18 cellular contexts compared by ENCODE assay signal in genomic region chr3:63167113-63167512, GRCh38.
DNase-seq lines count a peak whose midpoint lies in the region; ATAC-seq and TF ChIP-seq lines count a peak whose summit lies in the region.
"Had no signal": no experiment of that assay in that cellular context is flagged by ENCODE, and none has a peak within 500 bp of the region (broad histone marks: within the 10 kb centered on the region; RNA-seq: fewer than 3 reads in every experiment).

No MANE protein-coding gene starts in this region.

- H3K27ac Mint-ChIP-seq in endodermal cell = no peak overlapping the region
- H3K27ac Mint-ChIP-seq in T-helper 2 cell treated with Interferon-gamma antibody and Interleukin-4, amounts not matched to agents 5 μg/mL and 100 μg/mL, for 36 hours = no peak overlapping the region
- H3K27ac Mint-ChIP-seq: CD14-positive monocyte; CD8-positive, alpha-beta T cell; GM23338; IgD-negative memory B cell had no signal

- H3K36me3 ChIP-seq in endodermal cell (ENCODE audit: control insufficient read depth, insufficient read depth, low read length) = no peaks in the 10 kb centered on the region

- TF ChIP-seq CTCF in endodermal cell (conservative IDR thresholded peaks at IDR 0.05) = no peak

- peaks cover 1% of the 10 kb centered on the region for H3K27me3 Mint-ChIP-seq in endodermal cell (ENCODE audit: insufficient read depth)
- no peaks in the 10 kb centered on the region for H3K27me3 Mint-ChIP-seq in T-helper 2 cell treated with Interferon-gamma antibody and Interleukin-4, amounts not matched to agents 5 μg/mL and 100 μg/mL, for 36 hours (ENCODE audit: low read depth)
- H3K27me3 Mint-ChIP-seq: IgD-negative memory B cell had no signal

- H3K4me3 ChIP-seq in endodermal cell (ENCODE audit: low read length) = no peak overlapping the region
- H3K4me3 ChIP-seq: A549, GM23338 had no signal

- no peaks in the 10 kb centered on the region for H3K9me3 Mint-ChIP-seq in endodermal cell
- peaks cover 7% of the 10 kb centered on the region for H3K9me3 Mint-ChIP-seq in T-helper 2 cell treated with Interferon-gamma antibody and Interleukin-4, amounts not matched to agents 5 μg/mL and 100 μg/mL, for 36 hours
- H3K9me3 Mint-ChIP-seq: GM23338 had no signal

- DNase-seq in NCI-H69 (lab: John Stamatoyannopoulos, UW) (peak; percentile 26), endodermal cell (peak; percentile 61), iPS-NIHi7 (ENCODE audit: extremely low spot score) (peak; percentile 37), Right ventricle myocardium inferior (ENCODE audit: missing footprints) (no peak), SIG-M5 (lab: John Stamatoyannopoulos, UW) (no peak)
- DNase-seq in T-helper 2 cell treated with Interferon-gamma antibody and Interleukin-4, amounts not matched to agents 5 μg/mL and 100 μg/mL, for 36 hours (ENCODE audit: low spot score) = no peak
- DNase-seq: CD8-positive, alpha-beta T cell; COR-L47; DMS153; DMS79 treated with DMSO at 0.1 percent for 48 hours; EL; GF-D8; H7 had no signal

- H3K9me3 ChIP-seq in endodermal cell (ENCODE audit: control insufficient read depth, low read length) = no peaks in the 10 kb centered on the region
- H3K9me3 ChIP-seq: A549 had no signal

- H3K9ac ChIP-seq in endodermal cell (ENCODE audit: extremely low read depth, low read length, poor library complexity, severe bottlenecking) = no peak overlapping the region

- H3K4me1 ChIP-seq in endodermal cell (ENCODE audit: control insufficient read depth, insufficient read depth, low read length) = no peaks in the 10 kb centered on the region
- H3K4me1 ChIP-seq: A549 had no signal

- no peaks in the 10 kb centered on the region for H3K36me3 Mint-ChIP-seq in endodermal cell (ENCODE audit: low read depth)
- no peaks in the 10 kb centered on the region for H3K36me3 Mint-ChIP-seq in T-helper 2 cell treated with Interferon-gamma antibody and Interleukin-4, amounts not matched to agents 5 μg/mL and 100 μg/mL, for 36 hours (ENCODE audit: low read depth)
- H3K36me3 Mint-ChIP-seq: CD14-positive monocyte; CD8-positive, alpha-beta T cell; IgD-negative memory B cell had no signal

- ATAC-seq in Right ventricle myocardium inferior = no peak
- no peak for ATAC-seq in GM18519 (IDR thresholded peaks at IDR 0.05; ENCODE audit: low FRiP score, unreplicated experiment)
- ATAC-seq: A549; CD8-positive, alpha-beta T cell; GM23338 had no signal

- peaks cover 9% of the 10 kb centered on the region for H3K4me1 Mint-ChIP-seq in endodermal cell
- no peaks in the 10 kb centered on the region for H3K4me1 Mint-ChIP-seq in T-helper 2 cell treated with Interferon-gamma antibody and Interleukin-4, amounts not matched to agents 5 μg/mL and 100 μg/mL, for 36 hours (ENCODE audit: low read depth)
- H3K4me1 Mint-ChIP-seq: CD14-positive monocyte, IgD-negative memory B cell had no signal

- intact Hi-C loops in Right ventricle myocardium inferior (cut with DNase I) = no loop called here

- H3K27me3 ChIP-seq in endodermal cell (ENCODE audit: control insufficient read depth, insufficient read depth, low read length, poor library complexity, severe bottlenecking) = no peaks in the 10 kb centered on the region

- 91 to 100% methylated on average over 3 to 4 of the region's 4 CpGs for WGBS in endodermal cell (ENCODE audit: insufficient coverage in 1 of 2, insufficient read length in 1 of 2), 2 experiments

- no peak overlapping the region for H3K4me3 Mint-ChIP-seq in endodermal cell
- H3K4me3 Mint-ChIP-seq in T-helper 2 cell treated with Interferon-gamma antibody and Interleukin-4, amounts not matched to agents 5 μg/mL and 100 μg/mL, for 36 hours = no peak overlapping the region
- H3K4me3 Mint-ChIP-seq: CD14-positive monocyte; CD8-positive, alpha-beta T cell; GM23338; IgD-negative memory B cell had no signal

- H3K27ac ChIP-seq in endodermal cell (ENCODE audit: low read depth, low read length) = no peak overlapping the region
- H3K27ac ChIP-seq: A549 had no signal

Comparison
In these comparisons a context has a peak if more than half of its experiments do, and no peak if none do; other contexts are left out.
1. DNase-seq: peak in NCI-H69 (single experiment), endodermal cell (single experiment) and iPS-NIHi7 (single experiment); none in Right ventricle myocardium inferior (single experiment), T-helper 2 cell treated with Interferon-gamma antibody and Interleukin-4, amounts not matched to agents 5 μg/mL and 100 μg/mL, for 36 hours (single experiment) and SIG-M5 (single experiment).